In the genomic region with DNA sequence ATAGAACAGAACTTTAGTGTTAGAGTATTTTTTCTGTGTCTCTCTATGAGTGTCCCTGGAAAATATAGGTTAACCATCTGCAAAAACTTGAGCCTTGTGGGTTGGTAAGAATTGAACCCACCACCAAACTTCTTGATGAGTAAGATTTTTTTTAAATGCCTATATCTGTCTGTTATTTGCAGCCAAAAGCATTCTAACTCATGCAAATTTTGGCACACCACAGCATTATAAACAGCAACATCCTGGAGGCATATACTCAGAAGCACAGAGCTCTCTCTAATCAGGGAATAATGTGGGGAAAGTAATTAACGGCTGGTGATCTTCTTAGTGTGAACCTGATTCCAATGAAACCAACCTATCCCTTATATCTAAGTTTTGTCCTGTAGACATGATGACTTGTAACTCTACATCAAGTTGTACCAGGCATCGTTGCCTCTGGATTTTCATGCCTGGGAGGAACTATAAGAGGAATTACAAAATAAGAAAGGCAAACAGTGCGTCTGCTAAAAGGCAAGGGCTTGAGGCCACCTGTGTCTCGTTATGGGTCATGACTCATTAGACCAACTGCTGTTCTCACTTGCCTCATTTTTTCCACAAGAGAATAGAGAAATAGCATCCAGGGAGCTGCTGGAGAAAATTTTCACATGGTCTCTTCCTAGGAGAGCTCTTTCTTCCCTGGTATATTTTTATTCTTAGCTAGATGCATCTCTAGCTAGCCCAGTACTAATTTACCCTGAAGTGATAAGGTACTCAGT, we compare ENCODE assay signal across 1 cellular context.
TF ChIP-seq lines count a peak whose summit lies in the region.

No MANE protein-coding gene starts in this region.

TF ChIP-seq in GM23338, 12 proteins besides CTCF, POLR2A, EP300 and RAD21 (continued from another document):
- no peak for TF ChIP-seq EZH2 (IDR thresholded peaks at IDR 0.05; ENCODE audit: low read depth, unreplicated experiment)
